ENCODE assay signal across 4 cellular contexts in the genomic region with DNA sequence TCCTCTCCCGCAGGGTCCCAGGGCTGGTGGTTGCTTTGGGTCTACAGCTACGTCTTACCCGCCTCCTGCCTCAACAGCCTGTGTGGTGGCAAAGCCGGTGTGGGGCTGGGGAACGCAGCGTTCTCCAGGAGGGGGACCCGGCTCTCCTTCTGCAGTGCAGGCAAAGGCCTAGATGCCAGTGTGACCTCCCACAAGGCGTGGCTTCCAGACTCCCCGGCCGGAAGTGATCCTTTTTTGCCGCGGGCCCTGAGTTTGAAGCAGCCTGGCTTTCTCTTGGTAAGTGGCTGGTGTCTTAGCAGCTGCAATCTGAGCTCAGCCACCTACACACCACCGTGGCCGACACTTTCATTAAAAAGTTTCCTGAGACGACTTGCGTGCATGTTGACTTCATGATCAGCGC. TPM values are rescaled to one million over a fixed set of nuclear protein-coding genes. Genes with fewer than 3 reads are reported as not detected.
"Had no signal": no experiment of that assay in that cellular context is flagged by ENCODE, and none has a peak within 500 bp of the region (broad histone marks: within the 10 kb centered on the region; RNA-seq: fewer than 3 reads in every experiment).

No MANE protein-coding gene starts in this region.

RNA-seq across cellular contexts. Expression of gene GGTLC2, which starts 6.1 kb away (rescaled TPM):
- polyA plus RNA-seq: adrenal gland, aorta, foreskin keratinocyte, heart left ventricle had no signal
